Comparison of ENCODE assay signal across 9 cellular contexts in genomic region chr17:7574176-7574953, GRCh38. TPM values are rescaled to one million over a fixed set of nuclear protein-coding genes. Genes with fewer than 3 reads are reported as not detected.
A peak's percentile ranks its signal among the peaks of the same experiment; 100 is the strongest.
DNase-seq lines count a peak whose midpoint lies in the region; ATAC-seq, FAIRE-seq and TF ChIP-seq lines count a peak whose summit lies in the region.
"Had no signal": no experiment of that assay in that cellular context is flagged by ENCODE, and none has a peak within 500 bp of the region (broad histone marks: within the 10 kb centered on the region; RNA-seq: fewer than 3 reads in every experiment).

No MANE protein-coding gene starts in this region.

- TF ChIP-seq POLR2A in suprapubic skin (IDR thresholded peaks at IDR 0.05), result no peak

- H3K9me3 Mint-ChIP-seq in activated CD4-positive, alpha-beta T cell treated with anti-CD3 and anti-CD28 coated beads, Interleukin-2, amount 10 ng/mL, durations not matched to agents 24 days and 14 days, result no peaks in the 10 kb centered on the region
- H3K9me3 Mint-ChIP-seq in activated naive CD8-positive, alpha-beta T cell treated with anti-CD3 and anti-CD28 coated beads for 36 hours, result peaks cover 4% of the 10 kb centered on the region

- H3K4me3 ChIP-seq in keratinocyte (ENCODE audit: control insufficient read depth in 2 of 3, extremely low read depth in 1 of 3, insufficient read depth in 2 of 3, low read depth in 1 of 3, low read length in 3 of 3) (peak overlapping the region; percentile 85 to 96 (median 91)), suprapubic skin (peak overlapping the region; percentile 100)

- peaks cover 2% of the 10 kb centered on the region for H3K27me3 Mint-ChIP-seq in activated CD4-positive, alpha-beta T cell treated with anti-CD3 and anti-CD28 coated beads, Interleukin-2, amount 10 ng/mL, durations not matched to agents 24 days and 14 days
- peaks cover 10% of the 10 kb centered on the region for H3K27me3 Mint-ChIP-seq in activated naive CD8-positive, alpha-beta T cell treated with anti-CD3 and anti-CD28 coated beads for 36 hours

- no peaks in the 10 kb centered on the region for H3K9me3 ChIP-seq in keratinocyte (ENCODE audit: control insufficient read depth, low read depth, low read length)
- H3K9me3 ChIP-seq in suprapubic skin, result no peaks in the 10 kb centered on the region

- peaks cover 39% of the 10 kb centered on the region for H3K4me1 ChIP-seq in keratinocyte (ENCODE audit: control insufficient read depth, extremely low read depth, insufficient read depth, low read length)
- H3K4me1 ChIP-seq in suprapubic skin, result peaks cover 65% of the 10 kb centered on the region

- peak overlapping the region; percentile 95 for H3K4me3 Mint-ChIP-seq in activated CD4-positive, alpha-beta T cell treated with anti-CD3 and anti-CD28 coated beads, Interleukin-2, amount 10 ng/mL, durations not matched to agents 24 days and 14 days
- peak overlapping the region; percentile 99 for H3K4me3 Mint-ChIP-seq in activated naive CD8-positive, alpha-beta T cell treated with anti-CD3 and anti-CD28 coated beads for 36 hours

- H2AFZ ChIP-seq in keratinocyte (ENCODE audit: control insufficient read depth, low read length), result no peak overlapping the region

- no peak for DNase-seq in activated CD4-positive, alpha-beta T cell treated with anti-CD3 and anti-CD28 coated beads, Interleukin-2, amount 10 ng/mL, durations not matched to agents 24 days and 14 days
- DNase-seq in activated CD4-positive, alpha-beta T cell treated with anti-CD3 and anti-CD28 coated beads for 1 hour, result no peak
- no peak for DNase-seq in activated naive CD8-positive, alpha-beta T cell treated with anti-CD3 and anti-CD28 coated beads for 36 hours
- no peak for DNase-seq in keratinocyte (ENCODE audit: low read depth, low spot score)
- no peak for DNase-seq in suprapubic skin (ENCODE audit: low spot score in 2 of 2)
- DNase-seq in occipital lobe (lab: John Stamatoyannopoulos, UW), result no peak

- peak overlapping the region; percentile 88 for H3K4me2 ChIP-seq in keratinocyte (ENCODE audit: control insufficient read depth, extremely low read depth, insufficient read depth, low read depth, low read length)

- ATAC-seq in GM19035 (IDR thresholded peaks at IDR 0.05; ENCODE audit: unreplicated experiment) (no peak), GM21717 (IDR thresholded peaks at IDR 0.05; ENCODE audit: unreplicated experiment) (no peak)

- TF ChIP-seq EP300 in suprapubic skin (IDR thresholded peaks at IDR 0.05), result no peak

- H3K9me1 ChIP-seq in keratinocyte (ENCODE audit: control insufficient read depth, extremely low read depth, insufficient read depth, low read length), result peaks cover 3% of the 10 kb centered on the region

- peak overlapping the region; percentile 98 for H3K9ac ChIP-seq in keratinocyte (ENCODE audit: control insufficient read depth, extremely low read depth, insufficient read depth, low read length)

- H3K36me3 ChIP-seq in keratinocyte (ENCODE audit: control insufficient read depth in 2 of 2, extremely low read depth in 1 of 2, insufficient read depth in 2 of 2, low read length in 2 of 2) (peaks cover 43 to 69% of the 10 kb centered on the region in 2 experiments), suprapubic skin (peaks cover 68% of the 10 kb centered on the region)

- peaks cover 58% of the 10 kb centered on the region for H3K79me2 ChIP-seq in keratinocyte (ENCODE audit: control insufficient read depth, insufficient read depth, low read length)

- peaks cover 65% of the 10 kb centered on the region for H3K4me1 Mint-ChIP-seq in activated CD4-positive, alpha-beta T cell treated with anti-CD3 and anti-CD28 coated beads, Interleukin-2, amount 10 ng/mL, durations not matched to agents 24 days and 14 days
- peaks cover 72% of the 10 kb centered on the region for H3K4me1 Mint-ChIP-seq in activated naive CD8-positive, alpha-beta T cell treated with anti-CD3 and anti-CD28 coated beads for 36 hours

- H3K27ac ChIP-seq in keratinocyte (ENCODE audit: control insufficient read depth, insufficient read depth, low read length) (peak overlapping the region; percentile 93), suprapubic skin (peak overlapping the region; percentile 100)

- H3K27ac Mint-ChIP-seq in activated CD4-positive, alpha-beta T cell treated with anti-CD3 and anti-CD28 coated beads, Interleukin-2, amount 10 ng/mL, durations not matched to agents 24 days and 14 days, result peak overlapping the region; percentile 100
- peak overlapping the region; percentile 100 for H3K27ac Mint-ChIP-seq in activated naive CD8-positive, alpha-beta T cell treated with anti-CD3 and anti-CD28 coated beads for 36 hours

- TF ChIP-seq CTCF in keratinocyte (optimal IDR thresholded peaks at IDR 0.05 in 1 of 3, IDR thresholded peaks at IDR 0.05 in 1 of 3, conservative IDR thresholded peaks at IDR 0.05 in 1 of 3; ENCODE audit: extremely low read depth in 1 of 3, insufficient read depth in 2 of 3, low read length in 3 of 3) (no peak), suprapubic skin (IDR thresholded peaks at IDR 0.05) (no peak)

- WGBS in suprapubic skin, result 27% methylated on average over 15 of the region's 15 CpGs

- peaks cover 54% of the 10 kb centered on the region for H4K20me1 ChIP-seq in keratinocyte (ENCODE audit: control insufficient read depth, extremely low read depth, insufficient read depth, low read length)

- dilution Hi-C loops in keratinocyte (cut with MboI; ENCODE audit: extremely low pct_ligation_motif_present, low sequenced_read_pairs), result no loop called here

- H3K27me3 ChIP-seq in keratinocyte (ENCODE audit: control insufficient read depth, extremely low read depth, insufficient read depth, low read length), result no peaks in the 10 kb centered on the region
- no peaks in the 10 kb centered on the region for H3K27me3 ChIP-seq in suprapubic skin

- intact Hi-C loops in activated CD4-positive, alpha-beta T cell treated with anti-CD3 and anti-CD28 coated beads, Interleukin-2, amount 10 ng/mL, durations not matched to agents 24 days and 14 days (cut with micrococcal nuclease), result loop anchor here (10.0 kb wide), 1 partner anchor 260 kb away; the partner anchor contains the start of gene KDM6B

- H3K36me3 Mint-ChIP-seq in activated CD4-positive, alpha-beta T cell treated with anti-CD3 and anti-CD28 coated beads, Interleukin-2, amount 10 ng/mL, durations not matched to agents 24 days and 14 days (ENCODE audit: low read depth), result peaks cover 88% of the 10 kb centered on the region
- H3K36me3 Mint-ChIP-seq in activated naive CD8-positive, alpha-beta T cell treated with anti-CD3 and anti-CD28 coated beads for 36 hours, result peaks cover 83% of the 10 kb centered on the region

- no peak for FAIRE-seq in keratinocyte (lab: Jason Lieb, UNC)

RNA-seq across cellular contexts. Expression of gene CD68, which starts 5.1 kb away (rescaled TPM):
- total RNA-seq in activated CD4-positive, alpha-beta T cell treated with anti-CD3 and anti-CD28 coated beads, Interleukin-2, amount 10 ng/mL, durations not matched to agents 24 days and 14 days, result 3.2 and 3.5 TPM in 2 replicates
- total RNA-seq in activated naive CD8-positive, alpha-beta T cell treated with anti-CD3 and anti-CD28 coated beads for 36 hours, result 1 to 10 TPM; 6.6 to 6.7 TPM
- polyA plus RNA-seq in keratinocyte, result 12.2 to 26.6 TPM (median 14.0 TPM) in 3 replicates
- polyA plus RNA-seq in keratinocyte (2011; ENCODE audit: low read depth), result 17.3 TPM
- 8.8 and 11.4 TPM in 2 replicates for polyA plus RNA-seq in keratinocyte (2011; cell fraction: cytosol; rRNA removed)
- polyA plus RNA-seq in keratinocyte (2011; cell fraction: nucleus; rRNA removed), result 2.3 and 4.7 TPM in 2 replicates
- 7.8 and 37.6 TPM in 2 replicates for polyA plus RNA-seq in keratinocyte (2012; ENCODE audit: low replicate concordance)
- polyA minus RNA-seq in keratinocyte, result 9.5 to 21.7 TPM (median 16.4 TPM) in 3 replicates
- polyA minus RNA-seq in keratinocyte (2011; cell fraction: cytosol; rRNA and poly(A)+ RNA removed), result 4.0 TPM
- polyA minus RNA-seq in keratinocyte (2011; cell fraction: nucleus; rRNA and poly(A)+ RNA removed), result 1.9 and 2.1 TPM in 2 replicates
- total RNA-seq in suprapubic skin (10 to 100 TPM in 1 of 4 donors, 1 to 10 TPM in 3; 5.0 to 13.2 (median 9.6) TPM), occipital lobe (0.62 TPM)

RNA-seq across cellular contexts. Expression of gene MPDU1, which starts 9.3 kb away (rescaled TPM):
- 92.5 and 104 TPM in 2 replicates for total RNA-seq in activated CD4-positive, alpha-beta T cell treated with anti-CD3 and anti-CD28 coated beads, Interleukin-2, amount 10 ng/mL, durations not matched to agents 24 days and 14 days
- total RNA-seq in activated naive CD8-positive, alpha-beta T cell treated with anti-CD3 and anti-CD28 coated beads for 36 hours, result 10 to 100 TPM; 72.8 to 77.2 TPM
- polyA plus RNA-seq in keratinocyte, result 57.8 to 71.5 TPM (median 63.0 TPM) in 3 replicates
- polyA plus RNA-seq in keratinocyte (2011; ENCODE audit: low read depth), result 4.6 TPM
- polyA plus RNA-seq in keratinocyte (2011; cell fraction: cytosol; rRNA removed), result 34.9 and 50.7 TPM in 2 replicates
- polyA plus RNA-seq in keratinocyte (2011; cell fraction: nucleus; rRNA removed), result 59.1 and 75.4 TPM in 2 replicates
- polyA plus RNA-seq in keratinocyte (2012; ENCODE audit: low replicate concordance), result 32.9 and 34.3 TPM in 2 replicates
- polyA minus RNA-seq in keratinocyte, result 56.7 to 87.7 TPM (median 77.3 TPM) in 3 replicates
- 35.3 TPM for polyA minus RNA-seq in keratinocyte (2011; cell fraction: cytosol; rRNA and poly(A)+ RNA removed)
- 21.5 and 22.4 TPM in 2 replicates for polyA minus RNA-seq in keratinocyte (2011; cell fraction: nucleus; rRNA and poly(A)+ RNA removed)
- 100 to 1,000 TPM in 1 of 4 donors, 10 to 100 TPM in 3; 54.3 to 104 (median 86.3) TPM for total RNA-seq in suprapubic skin
- 34.8 TPM for total RNA-seq in occipital lobe

RNA-seq across cellular contexts. Expression of gene SENP3, which starts 12.6 kb away (rescaled TPM):
- total RNA-seq in activated CD4-positive, alpha-beta T cell treated with anti-CD3 and anti-CD28 coated beads, Interleukin-2, amount 10 ng/mL, durations not matched to agents 24 days and 14 days, result 89.7 and 93.0 TPM in 2 replicates
- total RNA-seq in activated naive CD8-positive, alpha-beta T cell treated with anti-CD3 and anti-CD28 coated beads for 36 hours, result 100 to 1,000 TPM in 1 of 2 experiments, 10 to 100 TPM in 1; 96.5 to 100 TPM
- polyA plus RNA-seq in keratinocyte, result 98.9 to 110 TPM (median 99.1 TPM) in 3 replicates
- 15.9 TPM for polyA plus RNA-seq in keratinocyte (2011; ENCODE audit: low read depth)
- 90.1 and 106 TPM in 2 replicates for polyA plus RNA-seq in keratinocyte (2011; cell fraction: cytosol; rRNA removed)
- 72.1 TPM in 2 replicates for polyA plus RNA-seq in keratinocyte (2011; cell fraction: nucleus; rRNA removed)
- 37.4 and 53.9 TPM in 2 replicates for polyA plus RNA-seq in keratinocyte (2012; ENCODE audit: low replicate concordance)
- 85.2 to 96.9 TPM (median 89.1 TPM) in 3 replicates for polyA minus RNA-seq in keratinocyte
- polyA minus RNA-seq in keratinocyte (2011; cell fraction: cytosol; rRNA and poly(A)+ RNA removed), result 71.0 TPM
- 19.2 and 31.1 TPM in 2 replicates for polyA minus RNA-seq in keratinocyte (2011; cell fraction: nucleus; rRNA and poly(A)+ RNA removed)
- total RNA-seq in suprapubic skin (10 to 100 TPM; 40.2 to 53.5 (median 51.6) TPM), occipital lobe (84.8 TPM)

RNA-seq across cellular contexts. Expression of gene SOX15, which starts 15.5 kb away (rescaled TPM):
- 0.43 TPM in 1 of 2 replicates, not detected in the other for total RNA-seq in activated CD4-positive, alpha-beta T cell treated with anti-CD3 and anti-CD28 coated beads, Interleukin-2, amount 10 ng/mL, durations not matched to agents 24 days and 14 days
- under 1 TPM; 0.28 to 0.35 TPM for total RNA-seq in activated naive CD8-positive, alpha-beta T cell treated with anti-CD3 and anti-CD28 coated beads for 36 hours
- polyA plus RNA-seq in keratinocyte, result 85.7 to 111 TPM (median 86.2 TPM) in 3 replicates
- polyA plus RNA-seq in keratinocyte (2011; ENCODE audit: low read depth), result 21.8 TPM
- 60.4 and 130 TPM in 2 replicates for polyA plus RNA-seq in keratinocyte (2011; cell fraction: cytosol; rRNA removed)
- 100.0 and 127 TPM in 2 replicates for polyA plus RNA-seq in keratinocyte (2011; cell fraction: nucleus; rRNA removed)
- 93.4 and 183 TPM in 2 replicates for polyA plus RNA-seq in keratinocyte (2012; ENCODE audit: low replicate concordance)
- polyA minus RNA-seq in keratinocyte, result 38.9 to 110 TPM (median 44.2 TPM) in 3 replicates
- 177 TPM for polyA minus RNA-seq in keratinocyte (2011; cell fraction: cytosol; rRNA and poly(A)+ RNA removed)
- polyA minus RNA-seq in keratinocyte (2011; cell fraction: nucleus; rRNA and poly(A)+ RNA removed), result 83.3 and 86.1 TPM in 2 replicates
- total RNA-seq in suprapubic skin (100 to 1,000 TPM in 2 of 4 donors, 10 to 100 TPM in 2; 68.0 to 140 (median 102) TPM), occipital lobe (0.47 TPM)
- total RNA-seq: RPMI7951 had no signal

RNA-seq across cellular contexts. Expression of gene TNFSF13, which starts 15.8 kb away (rescaled TPM):
- total RNA-seq in activated CD4-positive, alpha-beta T cell treated with anti-CD3 and anti-CD28 coated beads, Interleukin-2, amount 10 ng/mL, durations not matched to agents 24 days and 14 days, result 2.4 and 3.5 TPM in 2 replicates
- total RNA-seq in activated naive CD8-positive, alpha-beta T cell treated with anti-CD3 and anti-CD28 coated beads for 36 hours, result 1 to 10 TPM; 6.3 to 7.3 TPM
- polyA plus RNA-seq in keratinocyte, result 2.4 to 5.7 TPM (median 3.9 TPM) in 3 replicates
- polyA plus RNA-seq in keratinocyte (2011; ENCODE audit: low read depth), result 0.65 TPM
- polyA plus RNA-seq in keratinocyte (2011; cell fraction: cytosol; rRNA removed), result 3.8 and 4.2 TPM in 2 replicates
- polyA plus RNA-seq in keratinocyte (2011; cell fraction: nucleus; rRNA removed), result 6.0 and 6.1 TPM in 2 replicates
- polyA plus RNA-seq in keratinocyte (2012; ENCODE audit: low replicate concordance), result 3.6 and 6.1 TPM in 2 replicates
- 1.8 to 3.0 TPM (median 2.2 TPM) in 3 replicates for polyA minus RNA-seq in keratinocyte
- 2.1 TPM for polyA minus RNA-seq in keratinocyte (2011; cell fraction: cytosol; rRNA and poly(A)+ RNA removed)
- 2.2 and 3.6 TPM in 2 replicates for polyA minus RNA-seq in keratinocyte (2011; cell fraction: nucleus; rRNA and poly(A)+ RNA removed)
- total RNA-seq in suprapubic skin, result 10 to 100 TPM in 3 of 4 donors, 1 to 10 TPM in 1; 9.6 to 26.6 (median 15.5) TPM
- total RNA-seq in occipital lobe, result 0.31 TPM
